Comparison of ENCODE assay signal across 8 cellular contexts in genomic region chr15:91853968-91854943, GRCh38.
DNase-seq lines count a peak whose midpoint lies in the region; ATAC-seq and TF ChIP-seq lines count a peak whose summit lies in the region.

No MANE protein-coding gene starts in this region.

- TF ChIP-seq POLR2A in erythroblast (IDR thresholded peaks at IDR 0.05; ENCODE audit: low read length) = no peak

- H3K36me3 ChIP-seq in subcutaneous abdominal adipose tissue (ENCODE audit: control insufficient read depth in 5 of 5, insufficient read depth in 5 of 5, low read length in 5 of 5) = peaks cover 0 to 4% (median 0%) of the 10 kb centered on the region in 5 donors

- peak overlapping the region; percentile 61 to 79 (median 75) for H3K4me3 ChIP-seq in subcutaneous abdominal adipose tissue (ENCODE audit: low read depth in 1 of 5, low read length in 5 of 5)

- peaks cover 7 to 59% (median 38%) of the 10 kb centered on the region in 5 donors for H3K4me1 ChIP-seq in subcutaneous abdominal adipose tissue (ENCODE audit: control insufficient read depth in 5 of 5, insufficient read depth in 5 of 5, low read length in 5 of 5)

- H3K9ac ChIP-seq in subcutaneous abdominal adipose tissue (ENCODE audit: low read length in 5 of 5) = peak overlapping the region in 3 of 5 donors; percentile 44 to 59 (median 56)

- ATAC-seq in HG02623 (IDR thresholded peaks at IDR 0.05; ENCODE audit: unreplicated experiment) (no peak), GM18867 (IDR thresholded peaks at IDR 0.05; ENCODE audit: unreplicated experiment) (no peak)

- DNase-seq in EH (ENCODE audit: low read depth) (peak; percentile 25), NCI-H524 (lab: John Stamatoyannopoulos, UW) (peak; percentile 67 to 69), activated T-cell treated with anti-CD3 and anti-CD28 coated beads for 1 hour (ENCODE audit: low read depth) (peak; percentile 27), erythroblast (lab: John Stamatoyannopoulos, UW) (peak; percentile 19 to 35), midbrain (lab: John Stamatoyannopoulos, UW) (peak; percentile 52)

- peak overlapping the region; percentile 37 for H3K27ac ChIP-seq in subcutaneous abdominal adipose tissue (ENCODE audit: low read depth, low read length)

- peaks cover 0 to 9% (median 0%) of the 10 kb centered on the region in 5 donors for H3K27me3 ChIP-seq in subcutaneous abdominal adipose tissue (ENCODE audit: control insufficient read depth in 5 of 5, insufficient read depth in 4 of 5, low read length in 5 of 5)

- no peaks in the 10 kb centered on the region for H3K9me3 ChIP-seq in subcutaneous abdominal adipose tissue (ENCODE audit: control insufficient read depth in 5 of 5, low read length in 5 of 5)
